Comparison of ENCODE assay signal across 3 cellular contexts in genomic region chr6:158669145-158670035, GRCh38.
TF ChIP-seq lines count a peak whose summit lies in the region.

No MANE protein-coding gene starts in this region.

TF ChIP-seq in SK-N-SH treated with all-trans-retinoic acid at 6 μM for 48 hours, 23 proteins besides CTCF, POLR2A, EP300 and RAD21:
- TF ChIP-seq POU6F1 (CRISPR knock-in tag; IDR thresholded peaks at IDR 0.05; ENCODE audit: borderline replicate concordance, low read depth) = no peak
- TF ChIP-seq SNAI2 (CRISPR knock-in tag; IDR thresholded peaks at IDR 0.05) = no peak
- TF ChIP-seq, protein P1, sequence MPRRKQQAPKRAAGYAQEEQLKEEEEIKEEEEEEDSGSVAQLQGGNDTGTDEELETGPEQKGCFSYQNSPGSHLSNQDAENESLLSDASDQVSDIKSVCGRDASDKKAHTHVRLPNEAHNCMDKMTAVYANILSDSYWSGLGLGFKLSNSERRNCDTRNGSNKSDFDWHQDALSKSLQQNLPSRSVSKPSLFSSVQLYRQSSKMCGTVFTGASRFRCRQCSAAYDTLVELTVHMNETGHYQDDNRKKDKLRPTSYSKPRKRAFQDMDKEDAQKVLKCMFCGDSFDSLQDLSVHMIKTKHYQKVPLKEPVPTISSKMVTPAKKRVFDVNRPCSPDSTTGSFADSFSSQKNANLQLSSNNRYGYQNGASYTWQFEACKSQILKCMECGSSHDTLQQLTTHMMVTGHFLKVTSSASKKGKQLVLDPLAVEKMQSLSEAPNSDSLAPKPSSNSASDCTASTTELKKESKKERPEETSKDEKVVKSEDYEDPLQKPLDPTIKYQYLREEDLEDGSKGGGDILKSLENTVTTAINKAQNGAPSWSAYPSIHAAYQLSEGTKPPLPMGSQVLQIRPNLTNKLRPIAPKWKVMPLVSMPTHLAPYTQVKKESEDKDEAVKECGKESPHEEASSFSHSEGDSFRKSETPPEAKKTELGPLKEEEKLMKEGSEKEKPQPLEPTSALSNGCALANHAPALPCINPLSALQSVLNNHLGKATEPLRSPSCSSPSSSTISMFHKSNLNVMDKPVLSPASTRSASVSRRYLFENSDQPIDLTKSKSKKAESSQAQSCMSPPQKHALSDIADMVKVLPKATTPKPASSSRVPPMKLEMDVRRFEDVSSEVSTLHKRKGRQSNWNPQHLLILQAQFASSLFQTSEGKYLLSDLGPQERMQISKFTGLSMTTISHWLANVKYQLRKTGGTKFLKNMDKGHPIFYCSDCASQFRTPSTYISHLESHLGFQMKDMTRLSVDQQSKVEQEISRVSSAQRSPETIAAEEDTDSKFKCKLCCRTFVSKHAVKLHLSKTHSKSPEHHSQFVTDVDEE (CRISPR knock-in tag; IDR thresholded peaks at IDR 0.05) = no peak
- no peak for TF ChIP-seq CSDC2 (CRISPR knock-in tag; IDR thresholded peaks at IDR 0.05)
- TF ChIP-seq OSR1 (CRISPR knock-in tag; IDR thresholded peaks at IDR 0.05) = no peak
- no peak for TF ChIP-seq ESRRG (CRISPR knock-in tag; IDR thresholded peaks at IDR 0.05)
- TF ChIP-seq PPARA (CRISPR knock-in tag; IDR thresholded peaks at IDR 0.05; ENCODE audit: borderline replicate concordance) = no peak
- TF ChIP-seq, protein P2, sequence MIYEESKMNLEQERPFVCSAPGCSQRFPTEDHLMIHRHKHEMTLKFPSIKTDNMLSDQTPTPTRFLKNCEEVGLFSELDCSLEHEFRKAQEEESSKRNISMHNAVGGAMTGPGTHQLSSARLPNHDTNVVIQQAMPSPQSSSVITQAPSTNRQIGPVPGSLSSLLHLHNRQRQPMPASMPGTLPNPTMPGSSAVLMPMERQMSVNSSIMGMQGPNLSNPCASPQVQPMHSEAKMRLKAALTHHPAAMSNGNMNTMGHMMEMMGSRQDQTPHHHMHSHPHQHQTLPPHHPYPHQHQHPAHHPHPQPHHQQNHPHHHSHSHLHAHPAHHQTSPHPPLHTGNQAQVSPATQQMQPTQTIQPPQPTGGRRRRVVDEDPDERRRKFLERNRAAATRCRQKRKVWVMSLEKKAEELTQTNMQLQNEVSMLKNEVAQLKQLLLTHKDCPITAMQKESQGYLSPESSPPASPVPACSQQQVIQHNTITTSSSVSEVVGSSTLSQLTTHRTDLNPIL (CRISPR knock-in tag; IDR thresholded peaks at IDR 0.05; ENCODE audit: low read depth) = no peak

TF ChIP-seq in SK-N-SH, 30 proteins besides CTCF, POLR2A, EP300 and RAD21:
- TF ChIP-seq REST (IDR thresholded peaks at IDR 0.05; ENCODE audit: low read depth, low read length) (no peak), GATA2 (CRISPR knock-in tag; IDR thresholded peaks at IDR 0.05) (no peak), MEF2A (IDR thresholded peaks at IDR 0.05; ENCODE audit: borderline replicate concordance, low read depth) (no peak), TEAD4 (IDR thresholded peaks at IDR 0.05; ENCODE audit: borderline replicate concordance, insufficient read depth) (no peak), SMC3 (IDR thresholded peaks at IDR 0.05; ENCODE audit: low read depth, low read length) (no peak), EZH2phosphoT487 (IDR thresholded peaks at IDR 0.05; ENCODE audit: borderline replicate concordance, low read depth) (no peak), RFX5 (IDR thresholded peaks at IDR 0.05; ENCODE audit: low read length) (no peak), ELF1 (IDR thresholded peaks at IDR 0.05) (no peak), NFIC (IDR thresholded peaks at IDR 0.05; ENCODE audit: borderline replicate concordance) (no peak), MAX (IDR thresholded peaks at IDR 0.05; ENCODE audit: low read depth) (no peak), PBX3 (IDR thresholded peaks at IDR 0.05) (no peak), GABPA (IDR thresholded peaks at IDR 0.05; ENCODE audit: low read depth) (no peak), USF1 (IDR thresholded peaks at IDR 0.05; ENCODE audit: borderline replicate concordance, low read depth) (no peak), NRF1 (IDR thresholded peaks at IDR 0.05; ENCODE audit: low read depth, low read length) (no peak)
- TF ChIP-seq, protein P3, sequence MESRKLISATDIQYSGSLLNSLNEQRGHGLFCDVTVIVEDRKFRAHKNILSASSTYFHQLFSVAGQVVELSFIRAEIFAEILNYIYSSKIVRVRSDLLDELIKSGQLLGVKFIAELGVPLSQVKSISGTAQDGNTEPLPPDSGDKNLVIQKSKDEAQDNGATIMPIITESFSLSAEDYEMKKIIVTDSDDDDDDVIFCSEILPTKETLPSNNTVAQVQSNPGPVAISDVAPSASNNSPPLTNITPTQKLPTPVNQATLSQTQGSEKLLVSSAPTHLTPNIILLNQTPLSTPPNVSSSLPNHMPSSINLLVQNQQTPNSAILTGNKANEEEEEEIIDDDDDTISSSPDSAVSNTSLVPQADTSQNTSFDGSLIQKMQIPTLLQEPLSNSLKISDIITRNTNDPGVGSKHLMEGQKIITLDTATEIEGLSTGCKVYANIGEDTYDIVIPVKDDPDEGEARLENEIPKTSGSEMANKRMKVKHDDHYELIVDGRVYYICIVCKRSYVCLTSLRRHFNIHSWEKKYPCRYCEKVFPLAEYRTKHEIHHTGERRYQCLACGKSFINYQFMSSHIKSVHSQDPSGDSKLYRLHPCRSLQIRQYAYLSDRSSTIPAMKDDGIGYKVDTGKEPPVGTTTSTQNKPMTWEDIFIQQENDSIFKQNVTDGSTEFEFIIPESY (IDR thresholded peaks at IDR 0.05; ENCODE audit: borderline replicate concordance, low read depth) = no peak
TF ChIP-seq in SK-N-SH: peak in this region for 0.

TF ChIP-seq in GM23338, 12 proteins besides CTCF, POLR2A, EP300 and RAD21 (continued from another document):
- no peak for TF ChIP-seq ZNF462 (CRISPR knock-in tag; IDR thresholded peaks at IDR 0.05)
- TF ChIP-seq, protein P4, sequence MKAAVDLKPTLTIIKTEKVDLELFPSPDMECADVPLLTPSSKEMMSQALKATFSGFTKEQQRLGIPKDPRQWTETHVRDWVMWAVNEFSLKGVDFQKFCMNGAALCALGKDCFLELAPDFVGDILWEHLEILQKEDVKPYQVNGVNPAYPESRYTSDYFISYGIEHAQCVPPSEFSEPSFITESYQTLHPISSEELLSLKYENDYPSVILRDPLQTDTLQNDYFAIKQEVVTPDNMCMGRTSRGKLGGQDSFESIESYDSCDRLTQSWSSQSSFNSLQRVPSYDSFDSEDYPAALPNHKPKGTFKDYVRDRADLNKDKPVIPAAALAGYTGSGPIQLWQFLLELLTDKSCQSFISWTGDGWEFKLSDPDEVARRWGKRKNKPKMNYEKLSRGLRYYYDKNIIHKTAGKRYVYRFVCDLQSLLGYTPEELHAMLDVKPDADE (IDR thresholded peaks at IDR 0.05) = no peak
